Comparison of ENCODE assay signal across 1 cellular context in genomic region chr14:74951443-74952194, GRCh38.
TF ChIP-seq lines count a peak whose summit lies in the region.

No MANE protein-coding gene starts in this region.

TF ChIP-seq in IMR-90, 13 proteins besides CTCF, POLR2A, EP300 and RAD21 (continued from another document):
- TF ChIP-seq ELK1 (IDR thresholded peaks at IDR 0.05; ENCODE audit: borderline replicate concordance, low read depth, low read length) (no peak), MAFK (IDR thresholded peaks at IDR 0.05; ENCODE audit: low read depth, low read length) (no peak)
